In genomic region chr5:141510850-141511718, GRCh38 we compare ENCODE assay signal across 11 cellular contexts. TPM values are rescaled to one million over a fixed set of nuclear protein-coding genes. Genes with fewer than 3 reads are reported as not detected.
DNase-seq lines count a peak whose midpoint lies in the region; ATAC-seq and TF ChIP-seq lines count a peak whose summit lies in the region.
"Had no signal": no experiment of that assay in that cellular context is flagged by ENCODE, and none has a peak within 500 bp of the region (broad histone marks: within the 10 kb centered on the region; RNA-seq: fewer than 3 reads in every experiment).

No MANE protein-coding gene starts in this region.

- peak in 2 of 3 donors; percentile 57 to 58 for DNase-seq in Peyer's patch
- DNase-seq in neural progenitor cell (ENCODE audit: low spot score): no peak
- DNase-seq in NCI-H1417 (lab: John Stamatoyannopoulos, UW): no peak
- DNase-seq in HuH-7.5 (ENCODE audit: low spot score): no peak
- DNase-seq in NOMO-1 treated with DMSO at 0.1 percent for 48 hours (lab: John Stamatoyannopoulos, UW; ENCODE audit: unreplicated experiment): no peak
- DNase-seq: NCI-H510A, pancreas had no signal

- TF ChIP-seq CTCF in Peyer's patch (IDR thresholded peaks at IDR 0.05) (no peak), neural progenitor cell (IDR thresholded peaks at IDR 0.05) (no peak)

- H3K36me3 ChIP-seq in Peyer's patch (peaks cover 0 to 15% (median 0%) of the 10 kb centered on the region in 3 donors), neural progenitor cell (no peaks in the 10 kb centered on the region)

- H3K9me3 ChIP-seq in Peyer's patch (no peaks in the 10 kb centered on the region), neural progenitor cell (ENCODE audit: low read depth) (no peaks in the 10 kb centered on the region)
- H3K9me3 ChIP-seq: pancreas had no signal

- ATAC-seq in GM18499 (IDR thresholded peaks at IDR 0.05; ENCODE audit: insufficient read depth, unreplicated experiment) (peak; percentile 21), GM21723 (IDR thresholded peaks at IDR 0.05; ENCODE audit: unreplicated experiment) (peak; percentile 33), HG03521 (IDR thresholded peaks at IDR 0.05; ENCODE audit: unreplicated experiment) (no peak)
- ATAC-seq: WTC11 had no signal

- H4K20me1 ChIP-seq in neural progenitor cell (ENCODE audit: low read depth): peaks cover 16% of the 10 kb centered on the region

- H3K27me3 Mint-ChIP-seq in neural progenitor cell (ENCODE audit: insufficient read depth, low read depth): peaks cover 16% of the 10 kb centered on the region

- H3K4me3 Mint-ChIP-seq in neural progenitor cell: peak overlapping the region; percentile 27
- H3K4me3 Mint-ChIP-seq: WTC11 had no signal

- H3K27ac ChIP-seq in Peyer's patch (peak overlapping the region in 1 of 4 donors; percentile 75), neural progenitor cell (no peak overlapping the region)
- H3K27ac ChIP-seq: pancreas had no signal

- H3K9ac ChIP-seq in neural progenitor cell: no peak overlapping the region

- H3F3A ChIP-seq in neural progenitor cell (ENCODE audit: low read depth): peaks cover 69% of the 10 kb centered on the region

- no peaks in the 10 kb centered on the region for H3K9me3 Mint-ChIP-seq in neural progenitor cell
- H3K9me3 Mint-ChIP-seq: WTC11 had no signal

- H3K4me3 ChIP-seq in Peyer's patch (no peak overlapping the region), neural progenitor cell (no peak overlapping the region)
- H3K4me3 ChIP-seq: pancreas had no signal

- H2AFZ ChIP-seq in neural progenitor cell (replicated peaks): no peak overlapping the region

- no peak for TF ChIP-seq POLR2A in Peyer's patch (IDR thresholded peaks at IDR 0.05)

- no peak overlapping the region for H3K4me2 ChIP-seq in neural progenitor cell

- no peaks in the 10 kb centered on the region for H3K79me2 ChIP-seq in neural progenitor cell (ENCODE audit: low read depth)

- peaks cover 81% of the 10 kb centered on the region for H3K4me1 Mint-ChIP-seq in neural progenitor cell

- peaks cover 14% of the 10 kb centered on the region for H3K36me3 Mint-ChIP-seq in neural progenitor cell

- H3K27ac Mint-ChIP-seq in neural progenitor cell: peak overlapping the region; percentile 79
- H3K27ac Mint-ChIP-seq: WTC11 had no signal

- H3K4me1 ChIP-seq in Peyer's patch (peaks cover 0 to 31% (median 26%) of the 10 kb centered on the region in 4 donors), neural progenitor cell (peaks cover 51% of the 10 kb centered on the region)

- H3K27me3 ChIP-seq in Peyer's patch (no peaks in the 10 kb centered on the region), neural progenitor cell (no peaks in the 10 kb centered on the region)
- H3K27me3 ChIP-seq: pancreas had no signal

RNA-seq across cellular contexts. Expression of gene PCDHGC5, which starts 22.2 kb away (rescaled TPM):
- 1 to 10 TPM in 1 of 4 donors, under 1 TPM in 2, not detected in 1; 0.67 to 1.4 (median 0.95) TPM for total RNA-seq in Peyer's patch
- 0.43 and 1.3 TPM in 2 replicates for total RNA-seq in neural progenitor cell (ENCODE audit: low replicate concordance)

RNA-seq across cellular contexts. Expression of gene PCDHGC4, which starts 26.3 kb away (rescaled TPM):
- total RNA-seq in Peyer's patch (10 to 100 TPM in 1 of 4 donors, 1 to 10 TPM in 3; 1.7 to 11.3 (median 5.3) TPM), neural progenitor cell (ENCODE audit: low replicate concordance) (5.0 and 10.4 TPM in 2 replicates)

RNA-seq across cellular contexts. Expression of gene PCDHGC3, which starts 35.3 kb away (rescaled TPM):
- total RNA-seq in Peyer's patch (10 to 100 TPM; 10.2 to 29.7 (median 16.7) TPM), neural progenitor cell (ENCODE audit: low replicate concordance) (14.7 and 17.2 TPM in 2 replicates)

Comparison
In these comparisons a context has a peak if more than half of its experiments do, and no peak if none do; other contexts are left out.
1. DNase-seq: peak in Peyer's patch (2 of 3); none in neural progenitor cell (single experiment), NCI-H1417 (0 of 3), HuH-7.5 (single experiment) and NOMO-1 treated with DMSO at 0.1 percent for 48 hours (single experiment).